ENCODE assay signal across 28 cellular contexts in genomic region chr2:3565117-3565516, GRCh38. TPM values are rescaled to one million over a fixed set of nuclear protein-coding genes. Genes with fewer than 3 reads are reported as not detected.
"Had no signal": no experiment of that assay in that cellular context is flagged by ENCODE, and none has a peak within 500 bp of the region (broad histone marks: within the 10 kb centered on the region; RNA-seq: fewer than 3 reads in every experiment).

No MANE protein-coding gene starts in this region.

- H3K4me1 ChIP-seq: left lung, pancreas, testis, tibial artery had no signal

- H3K27ac Mint-ChIP-seq: effector memory CD8-positive, alpha-beta T cell; nephron progenitor cell; type B pancreatic cell had no signal

- ATAC-seq: effector memory CD8-positive, alpha-beta T cell; left cardiac atrium; left lung; naive thymus-derived CD8-positive, alpha-beta T cell; pancreas; sciatic nerve; stimulated activated naive CD8-positive, alpha-beta T cell treated with anti-CD3 and anti-CD28 coated beads, Interleukin-15, Interleukin-2, amounts not matched to agents 100 U/mL and 50 U/mL, for 24 hours had no signal

- H3K4me3 Mint-ChIP-seq: effector memory CD8-positive, alpha-beta T cell; naive thymus-derived CD8-positive, alpha-beta T cell; nephron progenitor cell; type B pancreatic cell had no signal

- FAIRE-seq: endometrium, frontal cortex, islet of Langerhans, pancreas had no signal

- DNase-seq: cerebellar nuclear complex; cortex of kidney; effector memory CD8-positive, alpha-beta T cell; erythroblast; head of caudate nucleus; left cardiac atrium; left lung; naive thymus-derived CD8-positive, alpha-beta T cell; nephron progenitor cell; nucleus accumbens; pancreas; stimulated activated CD4-positive, alpha-beta T cell treated with anti-CD3 and anti-CD28 coated beads, Interleukin-12 subunit alpha, Interleukin-12 subunit beta, amount 100 ng/mL, for 4 hours; stimulated activated CD4-positive, alpha-beta T cell treated with anti-CD3 and anti-CD28 coated beads, Interleukin-1b, Interleukin-23, amount 100 ng/mL, for 48 hours; stimulated activated CD4-positive, alpha-beta T cell treated with anti-CD3 and anti-CD28 coated beads, Interleukin-4, amount 100 ng/mL, for 1 hour; stimulated activated CD8-positive, alpha-beta memory T cell treated with anti-CD3 and anti-CD28 coated beads, Interleukin-4, amount 100 ng/mL, for 48 hours; stimulated activated naive CD8-positive, alpha-beta T cell treated with anti-CD3 and anti-CD28 coated beads, Interleukin-15, Interleukin-2, amounts not matched to agents 100 U/mL and 50 U/mL, for 24 hours; substantia nigra; testis; tibial artery had no signal

- H3K4me2 ChIP-seq: hepatocyte, smooth muscle cell had no signal

- H3K27ac ChIP-seq: hepatocyte, left lung, pancreas, testis, tibial artery had no signal

- H3K27me3 ChIP-seq: hepatocyte, left lung, pancreas, testis, tibial artery had no signal

- H3K9me3 ChIP-seq: left lung, pancreas, testis, tibial artery had no signal

- H3K9me3 Mint-ChIP-seq: effector memory CD8-positive, alpha-beta T cell; naive thymus-derived CD8-positive, alpha-beta T cell; nephron progenitor cell; type B pancreatic cell had no signal

- H3K79me2 ChIP-seq: hepatocyte had no signal

- H3K36me3 ChIP-seq: left lung, pancreas had no signal

- H2AFZ ChIP-seq: hepatocyte had no signal

- H3K27me3 Mint-ChIP-seq: effector memory CD8-positive, alpha-beta T cell; naive thymus-derived CD8-positive, alpha-beta T cell; type B pancreatic cell had no signal

- H3K4me3 ChIP-seq: hepatocyte, left lung, pancreas, smooth muscle cell, testis, tibial artery had no signal

RNA-seq across cellular contexts. Expression of gene COLEC11, which starts 29.8 kb away (rescaled TPM):
- total RNA-seq: kidney epithelial cell, myocyte had no signal
- polyA plus RNA-seq: naive thymus-derived CD8-positive, alpha-beta T cell had no signal
